Comparison of ENCODE assay signal across 1 cellular context in genomic region chr2:9555338-9556120, GRCh38.
TF ChIP-seq lines count a peak whose summit lies in the region.

ADAM17 (minus strand) TSS chr2:9555830; CDS start chr2:9555605, 225 bp downstream.

TF ChIP-seq in HepG2, 621 proteins besides CTCF, POLR2A, EP300 and RAD21 (continued from another document and continues in another):
- TF ChIP-seq, protein P1, sequence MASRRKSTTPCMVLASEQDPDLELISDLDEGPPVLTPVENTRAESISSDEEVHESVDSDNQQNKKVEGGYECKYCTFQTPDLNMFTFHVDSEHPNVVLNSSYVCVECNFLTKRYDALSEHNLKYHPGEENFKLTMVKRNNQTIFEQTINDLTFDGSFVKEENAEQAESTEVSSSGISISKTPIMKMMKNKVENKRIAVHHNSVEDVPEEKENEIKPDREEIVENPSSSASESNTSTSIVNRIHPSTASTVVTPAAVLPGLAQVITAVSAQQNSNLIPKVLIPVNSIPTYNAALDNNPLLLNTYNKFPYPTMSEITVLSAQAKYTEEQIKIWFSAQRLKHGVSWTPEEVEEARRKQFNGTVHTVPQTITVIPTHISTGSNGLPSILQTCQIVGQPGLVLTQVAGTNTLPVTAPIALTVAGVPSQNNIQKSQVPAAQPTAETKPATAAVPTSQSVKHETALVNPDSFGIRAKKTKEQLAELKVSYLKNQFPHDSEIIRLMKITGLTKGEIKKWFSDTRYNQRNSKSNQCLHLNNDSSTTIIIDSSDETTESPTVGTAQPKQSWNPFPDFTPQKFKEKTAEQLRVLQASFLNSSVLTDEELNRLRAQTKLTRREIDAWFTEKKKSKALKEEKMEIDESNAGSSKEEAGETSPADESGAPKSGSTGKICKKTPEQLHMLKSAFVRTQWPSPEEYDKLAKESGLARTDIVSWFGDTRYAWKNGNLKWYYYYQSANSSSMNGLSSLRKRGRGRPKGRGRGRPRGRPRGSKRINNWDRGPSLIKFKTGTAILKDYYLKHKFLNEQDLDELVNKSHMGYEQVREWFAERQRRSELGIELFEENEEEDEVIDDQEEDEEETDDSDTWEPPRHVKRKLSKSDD (CRISPR knock-in tag; IDR thresholded peaks at IDR 0.05; ENCODE audit: low read depth) = peak; percentile 94; the same call in 1 of the 2 replicates
- TF ChIP-seq DNMT3B (CRISPR knock-in tag; conservative IDR thresholded peaks at IDR 0.05) (peak; percentile 66; the same call in 1 of the 2 replicates), SCMH1 (CRISPR knock-in tag; IDR thresholded peaks at IDR 0.05; ENCODE audit: borderline replicate concordance) (no peak), SNAPC2 (CRISPR knock-in tag; IDR thresholded peaks at IDR 0.05) (no peak), MTF1 (CRISPR knock-in tag; IDR thresholded peaks at IDR 0.05) (no peak), RFXANK (CRISPR knock-in tag; IDR thresholded peaks at IDR 0.05) (no peak; the same call in none of the 2 replicates), ZNF17 (CRISPR knock-in tag; IDR thresholded peaks at IDR 0.05) (no peak), ZNF691 (CRISPR knock-in tag; IDR thresholded peaks at IDR 0.05; ENCODE audit: borderline replicate concordance, low read depth) (peak; percentile 69), ARHGAP35 (CRISPR knock-in tag; IDR thresholded peaks at IDR 0.05; ENCODE audit: borderline replicate concordance) (peak; percentile 85), KLF12 (CRISPR knock-in tag; IDR thresholded peaks at IDR 0.05; ENCODE audit: borderline replicate concordance) (peak; percentile 96), DPF2 (CRISPR knock-in tag; IDR thresholded peaks at IDR 0.05; ENCODE audit: borderline replicate concordance, low read depth) (no peak), MXD1 (CRISPR knock-in tag; IDR thresholded peaks at IDR 0.05) (peak; percentile 74), NAIF1 (CRISPR knock-in tag; IDR thresholded peaks at IDR 0.05; ENCODE audit: borderline replicate concordance) (peak; percentile 69; the same call in 1 of the 2 replicates), ELF4 (CRISPR knock-in tag; IDR thresholded peaks at IDR 0.05; ENCODE audit: borderline replicate concordance) (peak; percentile 76; the same call in 1 of the 2 replicates), ATF4 (CRISPR knock-in tag; IDR thresholded peaks at IDR 0.05) (peak in 1 of 2 experiments; percentile 76; a peak in 2 of 4 replicates), ZNF251 (CRISPR knock-in tag; IDR thresholded peaks at IDR 0.05) (peak; percentile 15; the same call in 1 of the 2 replicates), NCOA2 (CRISPR knock-in tag; IDR thresholded peaks at IDR 0.05) (peak; percentile 55), ZNF713 (CRISPR knock-in tag; IDR thresholded peaks at IDR 0.05) (peak; percentile 89; the same call in 1 of the 2 replicates), CBX1 (IDR thresholded peaks at IDR 0.05; ENCODE audit: low read depth) (peak; percentile 87), MYNN (CRISPR knock-in tag; IDR thresholded peaks at IDR 0.05; ENCODE audit: low read depth) (no peak), CERS6 (CRISPR knock-in tag; IDR thresholded peaks at IDR 0.05) (no peak), ZBTB38 (CRISPR knock-in tag; IDR thresholded peaks at IDR 0.05) (peak; percentile 96; the same call in 1 of the 2 replicates), TGIF2 (CRISPR knock-in tag; IDR thresholded peaks at IDR 0.05) (no peak; the same call in 1 of the 2 replicates), PTBP1 (IDR thresholded peaks at IDR 0.05; ENCODE audit: low read depth, low read length, poor library complexity, severe bottlenecking) (peak; percentile 84), ZBTB42 (CRISPR knock-in tag; IDR thresholded peaks at IDR 0.05) (no peak), MIXL1 (CRISPR knock-in tag; IDR thresholded peaks at IDR 0.05) (peak; percentile 45; the same call in 1 of the 2 replicates), ZNF354B (CRISPR knock-in tag; IDR thresholded peaks at IDR 0.05) (no peak), ZNF891 (CRISPR knock-in tag; IDR thresholded peaks at IDR 0.05) (peak; percentile 92), TP53 (CRISPR knock-in tag; conservative IDR thresholded peaks at IDR 0.05) (0 out of 2 replicates have a peak, but pooled peaks have one; percentile 19), HIC2 (CRISPR knock-in tag; IDR thresholded peaks at IDR 0.05; ENCODE audit: low read depth) (no peak), ZNF280B (CRISPR knock-in tag; IDR thresholded peaks at IDR 0.05; ENCODE audit: borderline replicate concordance) (peak; percentile 81; the same call in 1 of the 2 replicates), TARDBP (CRISPR knock-in tag; IDR thresholded peaks at IDR 0.05) (peak; percentile 70), SMAD3 (CRISPR knock-in tag; IDR thresholded peaks at IDR 0.05) (0 out of 2 replicates have a peak, but pooled peaks have one; percentile 56), ZNF33A (CRISPR knock-in tag; IDR thresholded peaks at IDR 0.05; ENCODE audit: borderline replicate concordance) (peak; percentile 92; the same call in 1 of the 2 replicates), HNRNPUL1 (IDR thresholded peaks at IDR 0.05; ENCODE audit: low read depth, low read length) (peak; percentile 41; the same call in 1 of the 2 replicates), ZNF12 (CRISPR knock-in tag; IDR thresholded peaks at IDR 0.05) (peak; percentile 88), THAP9 (CRISPR knock-in tag; IDR thresholded peaks at IDR 0.05; ENCODE audit: borderline replicate concordance) (peak; percentile 87)
- TF ChIP-seq, protein P2, sequence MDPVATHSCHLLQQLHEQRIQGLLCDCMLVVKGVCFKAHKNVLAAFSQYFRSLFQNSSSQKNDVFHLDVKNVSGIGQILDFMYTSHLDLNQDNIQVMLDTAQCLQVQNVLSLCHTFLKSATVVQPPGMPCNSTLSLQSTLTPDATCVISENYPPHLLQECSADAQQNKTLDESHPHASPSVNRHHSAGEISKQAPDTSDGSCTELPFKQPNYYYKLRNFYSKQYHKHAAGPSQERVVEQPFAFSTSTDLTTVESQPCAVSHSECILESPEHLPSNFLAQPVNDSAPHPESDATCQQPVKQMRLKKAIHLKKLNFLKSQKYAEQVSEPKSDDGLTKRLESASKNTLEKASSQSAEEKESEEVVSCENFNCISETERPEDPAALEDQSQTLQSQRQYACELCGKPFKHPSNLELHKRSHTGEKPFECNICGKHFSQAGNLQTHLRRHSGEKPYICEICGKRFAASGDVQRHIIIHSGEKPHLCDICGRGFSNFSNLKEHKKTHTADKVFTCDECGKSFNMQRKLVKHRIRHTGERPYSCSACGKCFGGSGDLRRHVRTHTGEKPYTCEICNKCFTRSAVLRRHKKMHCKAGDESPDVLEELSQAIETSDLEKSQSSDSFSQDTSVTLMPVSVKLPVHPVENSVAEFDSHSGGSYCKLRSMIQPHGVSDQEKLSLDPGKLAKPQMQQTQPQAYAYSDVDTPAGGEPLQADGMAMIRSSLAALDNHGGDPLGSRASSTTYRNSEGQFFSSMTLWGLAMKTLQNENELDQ (CRISPR knock-in tag; IDR thresholded peaks at IDR 0.05; ENCODE audit: borderline replicate concordance) = no peak
- TF ChIP-seq, protein P3, sequence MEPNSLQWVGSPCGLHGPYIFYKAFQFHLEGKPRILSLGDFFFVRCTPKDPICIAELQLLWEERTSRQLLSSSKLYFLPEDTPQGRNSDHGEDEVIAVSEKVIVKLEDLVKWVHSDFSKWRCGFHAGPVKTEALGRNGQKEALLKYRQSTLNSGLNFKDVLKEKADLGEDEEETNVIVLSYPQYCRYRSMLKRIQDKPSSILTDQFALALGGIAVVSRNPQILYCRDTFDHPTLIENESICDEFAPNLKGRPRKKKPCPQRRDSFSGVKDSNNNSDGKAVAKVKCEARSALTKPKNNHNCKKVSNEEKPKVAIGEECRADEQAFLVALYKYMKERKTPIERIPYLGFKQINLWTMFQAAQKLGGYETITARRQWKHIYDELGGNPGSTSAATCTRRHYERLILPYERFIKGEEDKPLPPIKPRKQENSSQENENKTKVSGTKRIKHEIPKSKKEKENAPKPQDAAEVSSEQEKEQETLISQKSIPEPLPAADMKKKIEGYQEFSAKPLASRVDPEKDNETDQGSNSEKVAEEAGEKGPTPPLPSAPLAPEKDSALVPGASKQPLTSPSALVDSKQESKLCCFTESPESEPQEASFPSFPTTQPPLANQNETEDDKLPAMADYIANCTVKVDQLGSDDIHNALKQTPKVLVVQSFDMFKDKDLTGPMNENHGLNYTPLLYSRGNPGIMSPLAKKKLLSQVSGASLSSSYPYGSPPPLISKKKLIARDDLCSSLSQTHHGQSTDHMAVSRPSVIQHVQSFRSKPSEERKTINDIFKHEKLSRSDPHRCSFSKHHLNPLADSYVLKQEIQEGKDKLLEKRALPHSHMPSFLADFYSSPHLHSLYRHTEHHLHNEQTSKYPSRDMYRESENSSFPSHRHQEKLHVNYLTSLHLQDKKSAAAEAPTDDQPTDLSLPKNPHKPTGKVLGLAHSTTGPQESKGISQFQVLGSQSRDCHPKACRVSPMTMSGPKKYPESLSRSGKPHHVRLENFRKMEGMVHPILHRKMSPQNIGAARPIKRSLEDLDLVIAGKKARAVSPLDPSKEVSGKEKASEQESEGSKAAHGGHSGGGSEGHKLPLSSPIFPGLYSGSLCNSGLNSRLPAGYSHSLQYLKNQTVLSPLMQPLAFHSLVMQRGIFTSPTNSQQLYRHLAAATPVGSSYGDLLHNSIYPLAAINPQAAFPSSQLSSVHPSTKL (CRISPR knock-in tag; IDR thresholded peaks at IDR 0.05) = peak; percentile 45
- TF ChIP-seq, protein P4, sequence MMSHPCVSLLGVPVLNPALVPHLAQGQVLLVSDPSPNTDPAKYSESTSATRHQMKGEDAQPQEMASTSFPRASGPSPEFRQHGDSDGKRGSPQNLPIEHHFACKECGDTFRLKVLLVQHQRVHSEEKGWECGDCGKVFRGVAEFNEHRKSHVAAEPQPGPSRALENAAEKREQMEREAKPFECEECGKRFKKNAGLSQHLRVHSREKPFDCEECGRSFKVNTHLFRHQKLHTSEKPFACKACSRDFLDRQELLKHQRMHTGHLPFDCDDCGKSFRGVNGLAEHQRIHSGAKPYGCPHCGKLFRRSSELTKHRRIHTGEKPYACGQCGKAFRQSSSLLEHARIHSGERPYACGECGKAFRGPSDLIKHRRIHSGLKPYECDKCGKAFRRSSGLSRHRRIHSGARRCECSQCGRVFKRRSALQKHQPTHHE (CRISPR knock-in tag; IDR thresholded peaks at IDR 0.05; ENCODE audit: borderline replicate concordance) = peak; percentile 46
